ENCODE assay signal across 9 cellular contexts in genomic region chr14:89308232-89308959, GRCh38.
DNase-seq lines count a peak whose midpoint lies in the region; ATAC-seq and TF ChIP-seq lines count a peak whose summit lies in the region.
"Had no signal": no experiment of that assay in that cellular context is flagged by ENCODE, and none has a peak within 500 bp of the region (broad histone marks: within the 10 kb centered on the region; RNA-seq: fewer than 3 reads in every experiment).

No MANE protein-coding gene starts in this region.

- H3K9me3 ChIP-seq in HCT116 (ENCODE audit: control insufficient read depth in 1 of 2, insufficient read depth in 1 of 2, low read depth in 1 of 2, low read length in 2 of 2) (no peaks in the 10 kb centered on the region), PC-3 (ENCODE audit: low read length) (no peaks in the 10 kb centered on the region), smooth muscle cell (replicated peaks; ENCODE audit: low read depth) (no peaks in the 10 kb centered on the region), body of pancreas (no peaks in the 10 kb centered on the region)

- peaks cover 18 to 28% of the 10 kb centered on the region in 2 experiments for H3K4me1 ChIP-seq in HCT116 (ENCODE audit: control insufficient read depth in 1 of 2, insufficient read depth in 2 of 2, low read length in 2 of 2)
- peaks cover 33% of the 10 kb centered on the region for H3K4me1 ChIP-seq in PC-3 (ENCODE audit: insufficient read depth, low read length)
- peaks cover 22% of the 10 kb centered on the region for H3K4me1 ChIP-seq in smooth muscle cell (ENCODE audit: low read depth)
- peaks cover 19% of the 10 kb centered on the region for H3K4me1 ChIP-seq in body of pancreas

- peak overlapping the region; percentile 48 for H3K27ac Mint-ChIP-seq in neural crest cell (ENCODE audit: unreplicated experiment)
- H3K27ac Mint-ChIP-seq: activated CD4-positive, alpha-beta T cell treated with anti-CD3 and anti-CD28 coated beads, Interleukin-2, amount 10 ng/mL, durations not matched to agents 7 days and 5 days had no signal

- no peaks in the 10 kb centered on the region for H3K79me2 ChIP-seq in HCT116 (ENCODE audit: insufficient read depth, low read length)
- no peaks in the 10 kb centered on the region for H3K79me2 ChIP-seq in PC-3 (ENCODE audit: low read length)
- H3K79me2 ChIP-seq in smooth muscle cell (ENCODE audit: low read depth) = peaks cover 8% of the 10 kb centered on the region

- H3K4me3 Mint-ChIP-seq in neural crest cell = no peak overlapping the region
- H3K4me3 Mint-ChIP-seq: activated CD4-positive, alpha-beta T cell treated with anti-CD3 and anti-CD28 coated beads, Interleukin-2, amount 10 ng/mL, durations not matched to agents 7 days and 5 days had no signal

- DNase-seq in HCT116 (ENCODE audit: low read depth, low spot score) = no peak
- DNase-seq in PC-3 = peak; percentile 25
- DNase-seq in neural crest cell (ENCODE audit: low read depth, low spot score) = no peak
- DNase-seq in RPMI8226 = no peak
- no peak for DNase-seq in smooth muscle cell (lab: John Stamatoyannopoulos, UW; ENCODE audit: unreplicated experiment)
- no peak for DNase-seq in body of pancreas
- DNase-seq: activated CD4-positive, alpha-beta T cell treated with anti-CD3 and anti-CD28 coated beads, Interleukin-2, amount 10 ng/mL, durations not matched to agents 7 days and 5 days; effector memory CD4-positive, alpha-beta T cell had no signal

- ATAC-seq in GM18499 (IDR thresholded peaks at IDR 0.05; ENCODE audit: insufficient read depth, unreplicated experiment) = peak; percentile 28
- ATAC-seq in HCT116 = peak; percentile 55; the same call in 1 of the 2 replicates
- no peak for ATAC-seq in PC-3
- ATAC-seq in body of pancreas = no peak

- TF ChIP-seq POLR2A in HCT116 (IDR thresholded peaks at IDR 0.05; ENCODE audit: borderline replicate concordance, extremely low read depth, insufficient read depth, insufficient read length) = no peak
- no peak for TF ChIP-seq POLR2A in body of pancreas (IDR thresholded peaks at IDR 0.05)

- H3K4me2 ChIP-seq in HCT116 (ENCODE audit: low read length) (no peak overlapping the region), PC-3 (ENCODE audit: low read length) (no peak overlapping the region), smooth muscle cell (no peak overlapping the region)

- H3K9ac ChIP-seq in HCT116 (ENCODE audit: low read length) = no peak overlapping the region
- H3K9ac ChIP-seq in PC-3 (ENCODE audit: low read length) = no peak overlapping the region
- H3K9ac ChIP-seq in smooth muscle cell (ENCODE audit: low read depth) = no peak overlapping the region

- H3K27me3 Mint-ChIP-seq in neural crest cell (ENCODE audit: low read depth) = no peaks in the 10 kb centered on the region
- H3K27me3 Mint-ChIP-seq: activated CD4-positive, alpha-beta T cell treated with anti-CD3 and anti-CD28 coated beads, Interleukin-2, amount 10 ng/mL, durations not matched to agents 7 days and 5 days had no signal

- no peaks in the 10 kb centered on the region for H3K36me3 ChIP-seq in HCT116 (ENCODE audit: control insufficient read depth in 1 of 2, insufficient read depth in 2 of 2, low read length in 2 of 2)
- 0 out of 2 replicates have a peak, but pooled peaks cover under 1% of the 10 kb centered on the region for H3K36me3 ChIP-seq in PC-3 (ENCODE audit: low read depth, low read length)
- no peaks in the 10 kb centered on the region for H3K36me3 ChIP-seq in smooth muscle cell (ENCODE audit: low read depth)
- H3K36me3 ChIP-seq in body of pancreas (replicated peaks in 1 of 2; ENCODE audit: insufficient read depth in 1 of 2, low read depth in 2 of 2) = no peaks in the 10 kb centered on the region

- CTCF ChIA-PET in HCT116 (lab: Charles Lee) = no interaction called here
- CTCF ChIA-PET in PC-3 (lab: Charles Lee) = no interaction called here

- no peak overlapping the region for H3K27ac ChIP-seq in HCT116 (ENCODE audit: low read depth, low read length)
- H3K27ac ChIP-seq in PC-3 (ENCODE audit: low read length) = no peak overlapping the region
- H3K27ac ChIP-seq in smooth muscle cell (ENCODE audit: low read depth) = no peak overlapping the region
- H3K27ac ChIP-seq in body of pancreas = no peak overlapping the region

- H3K4me1 Mint-ChIP-seq in neural crest cell = peaks cover 34% of the 10 kb centered on the region

- intact Hi-C loops in HCT116 (cut with micrococcal nuclease) = no loop called here
- intact Hi-C loops in PC-3 (cut with micrococcal nuclease) = loop anchor here (10.0 kb wide), 1 partner anchor 606 kb away; no protein-coding TSS in a partner anchor
- intact Hi-C loops in body of pancreas (cut with DNase I) = no loop called here

- 95% methylated on average over 10 of the region's 10 CpGs for WGBS in smooth muscle cell (ENCODE audit: low lambda C conversion rate)
- 88 to 89% methylated on average over 10 of the region's 10 CpGs for WGBS in body of pancreas, 2 donors

- peaks cover 4% of the 10 kb centered on the region for H3K36me3 Mint-ChIP-seq in neural crest cell (ENCODE audit: low read depth)

- no peaks in the 10 kb centered on the region for H4K20me1 ChIP-seq in HCT116 (ENCODE audit: insufficient read depth)
- H4K20me1 ChIP-seq in PC-3 (ENCODE audit: low read length) = no peaks in the 10 kb centered on the region
- no peaks in the 10 kb centered on the region for H4K20me1 ChIP-seq in smooth muscle cell (ENCODE audit: low read depth)

- H3F3A ChIP-seq in PC-3 (ENCODE audit: low read length, unreplicated experiment) (no peaks in the 10 kb centered on the region), smooth muscle cell (ENCODE audit: low read depth) (peaks cover 14% of the 10 kb centered on the region)

- H3K27me3 ChIP-seq in HCT116 (ENCODE audit: insufficient read depth, low read length) (no peaks in the 10 kb centered on the region), PC-3 (ENCODE audit: low read length) (no peaks in the 10 kb centered on the region), smooth muscle cell (ENCODE audit: low read depth) (no peaks in the 10 kb centered on the region), body of pancreas (no peaks in the 10 kb centered on the region)

- no peak overlapping the region for H2AFZ ChIP-seq in HCT116 (ENCODE audit: low read depth, low read length, poor library complexity, severe bottlenecking)
- H2AFZ ChIP-seq in PC-3 (ENCODE audit: low read length) = no peak overlapping the region
- no peak overlapping the region for H2AFZ ChIP-seq in smooth muscle cell (ENCODE audit: low read depth)

- no peak overlapping the region for H3K4me3 ChIP-seq in HCT116 (replicated peaks in 1 of 2; ENCODE audit: low read depth in 1 of 2, low read length in 2 of 2)
- H3K4me3 ChIP-seq in PC-3 (ENCODE audit: low read length) = no peak overlapping the region
- H3K4me3 ChIP-seq in smooth muscle cell = no peak overlapping the region
- H3K4me3 ChIP-seq in body of pancreas = no peak overlapping the region

- POLR2A ChIA-PET in HCT116 (lab: Charles Lee) = no interaction called here
- POLR2A ChIA-PET in PC-3 (lab: Charles Lee; ENCODE audit: unreplicated experiment) = interaction anchor here (0.6 kb wide), 1 partner anchor 234 kb away, joined by 3 read pairs; no protein-coding TSS in a partner anchor

- no peak; a peak in 1 of 6 replicates for TF ChIP-seq CTCF in HCT116 (IDR thresholded peaks at IDR 0.05 in 2 of 3, conservative IDR thresholded peaks at IDR 0.05 in 1 of 3; ENCODE audit: borderline replicate concordance in 1 of 3, insufficient read depth in 1 of 3, low read depth in 2 of 3, low read length in 2 of 3)
- TF ChIP-seq CTCF in PC-3 (conservative IDR thresholded peaks at IDR 0.05; ENCODE audit: low read depth, low read length) = no peak
- no peak for TF ChIP-seq CTCF in neural crest cell (conservative IDR thresholded peaks at IDR 0.05)
- TF ChIP-seq CTCF in smooth muscle cell (IDR thresholded peaks at IDR 0.05; ENCODE audit: borderline replicate concordance, insufficient read depth, poor library complexity, severe bottlenecking) = no peak
- TF ChIP-seq CTCF in body of pancreas (IDR thresholded peaks at IDR 0.05) = no peak

- peak; percentile 15; the same call in 1 of the 2 replicates for TF ChIP-seq RAD21 in HCT116 (IDR thresholded peaks at IDR 0.05; ENCODE audit: low read depth)

- BruUV-seq in HCT116 (replicated peaks; lab: Mats Ljungman, UMichigan) (no TSS peak), PC-3 (replicated peaks; lab: Mats Ljungman, UMichigan) (no TSS peak)

- H3K9me2 ChIP-seq in HCT116 (ENCODE audit: insufficient read depth) = no peaks in the 10 kb centered on the region
- no peaks in the 10 kb centered on the region for H3K9me2 ChIP-seq in PC-3 (replicated peaks; ENCODE audit: low read length)

- H3K9me3 Mint-ChIP-seq in neural crest cell = no peaks in the 10 kb centered on the region
- H3K9me3 Mint-ChIP-seq: activated CD4-positive, alpha-beta T cell treated with anti-CD3 and anti-CD28 coated beads, Interleukin-2, amount 10 ng/mL, durations not matched to agents 7 days and 5 days had no signal

- RAD21 ChIA-PET in HCT116 (lab: Charles Lee; ENCODE audit: low non-redundant PET in 1 of 2, low total read pairs in 2 of 2, uncharacterized antibody in 2 of 2, unreplicated experiment in 2 of 2) = no interaction called here

TF ChIP-seq in HCT116, 20 proteins besides CTCF, POLR2A, EP300 and RAD21:
- no peak for TF ChIP-seq FOSL1 (IDR thresholded peaks at IDR 0.05; ENCODE audit: low read depth)
- TF ChIP-seq SP1 (IDR thresholded peaks at IDR 0.05; ENCODE audit: low read depth) = no peak
- no peak for TF ChIP-seq YY1 (IDR thresholded peaks at IDR 0.05; ENCODE audit: extremely low read depth, insufficient replicate concordance, low read depth, low read length)

Comparison
In these comparisons a context has a peak if more than half of its experiments do, and no peak if none do; other contexts are left out.
1. ATAC-seq: peak in GM18499 (single experiment) and HCT116 (single experiment); none in PC-3 (single experiment) and body of pancreas (single experiment).